In the genomic region with DNA sequence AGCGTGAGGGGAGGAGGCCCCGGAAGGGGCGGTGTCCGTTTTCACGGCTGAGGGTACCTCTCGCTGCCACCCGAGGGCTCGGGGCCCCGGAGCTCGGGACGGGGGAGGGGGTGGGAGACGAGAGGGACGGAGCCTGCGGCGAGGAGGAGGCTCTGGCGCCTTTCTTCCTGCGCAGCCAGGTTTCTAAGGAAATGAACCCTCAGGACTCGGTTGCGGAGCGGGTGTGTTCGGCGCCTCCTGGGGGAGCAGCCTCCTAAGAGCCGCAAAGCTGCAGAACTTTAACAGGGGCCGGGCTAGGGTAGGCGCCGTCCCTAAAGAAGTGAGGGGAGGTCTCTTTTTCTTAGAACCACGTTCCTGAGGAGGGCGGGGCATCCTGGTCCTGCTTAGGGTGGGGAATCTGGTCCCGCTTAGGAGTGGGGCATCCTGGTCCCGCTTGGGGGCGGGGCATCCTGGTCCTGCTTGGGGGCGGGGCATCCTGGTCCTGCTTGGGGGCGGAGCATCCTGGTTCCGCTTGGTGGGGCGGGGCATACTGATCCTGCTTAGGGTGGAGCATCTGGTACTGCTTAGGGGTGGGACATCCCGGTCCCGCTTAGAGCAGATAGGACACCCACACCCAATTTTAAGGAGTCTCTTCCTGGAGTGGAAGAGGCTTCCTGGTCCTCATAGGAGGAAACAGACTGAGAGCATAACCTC, we compare ENCODE assay signal across 8 cellular contexts. TPM values are rescaled to one million over a fixed set of nuclear protein-coding genes. Genes with fewer than 3 reads are reported as not detected.
DNase-seq lines count a peak whose midpoint lies in the region; ATAC-seq, FAIRE-seq and TF ChIP-seq lines count a peak whose summit lies in the region.

No MANE protein-coding gene starts in this region.

- H4K20me1 ChIP-seq in SK-N-SH (ENCODE audit: insufficient read depth) = no peaks in the 10 kb centered on the region

- peak overlapping the region; percentile 52 for H3K4me3 Mint-ChIP-seq in activated T-helper 17 cell treated with anti-CD3 and anti-CD28 coated beads, Interleukin-2, amount 50 U/mL, for 72 hours

- H2AFZ ChIP-seq in SK-N-SH (ENCODE audit: low read depth) = no peak overlapping the region

- H3K27me3 Mint-ChIP-seq in activated T-helper 17 cell treated with anti-CD3 and anti-CD28 coated beads, Interleukin-2, amount 50 U/mL, for 72 hours = peaks cover 41% of the 10 kb centered on the region

- no peak overlapping the region for H3K27ac Mint-ChIP-seq in activated T-helper 17 cell treated with anti-CD3 and anti-CD28 coated beads, Interleukin-2, amount 50 U/mL, for 72 hours

- TF ChIP-seq CTCF in SK-N-SH (IDR thresholded peaks at IDR 0.05) = no peak
- no peak for TF ChIP-seq CTCF in pancreas (IDR thresholded peaks at IDR 0.05)

- no peaks in the 10 kb centered on the region for H3K4me1 Mint-ChIP-seq in activated T-helper 17 cell treated with anti-CD3 and anti-CD28 coated beads, Interleukin-2, amount 50 U/mL, for 72 hours

- H3K9me2 ChIP-seq in SK-N-SH = no peaks in the 10 kb centered on the region

- H3K9me3 ChIP-seq in SK-N-SH (no peaks in the 10 kb centered on the region), pancreas (no peaks in the 10 kb centered on the region)

- H3K27ac ChIP-seq in SK-N-SH (ENCODE audit: low read depth in 2 of 2, low read length in 1 of 2) (no peak overlapping the region), pancreas (no peak overlapping the region)

- no peak overlapping the region for H3K9ac ChIP-seq in SK-N-SH

- TF ChIP-seq RAD21 in SK-N-SH (IDR thresholded peaks at IDR 0.05; ENCODE audit: low read length) = no peak

- CTCF ChIA-PET in SK-N-SH (lab: Yijun Ruan, JAX) = interaction anchor here (0.6 to 1.5 kb wide), 3 partner anchors 8 to 47 kb away, joined by 3 to 4 read pairs (median 3); no protein-coding TSS in a partner anchor

- no peaks in the 10 kb centered on the region for H3K9me3 Mint-ChIP-seq in activated T-helper 17 cell treated with anti-CD3 and anti-CD28 coated beads, Interleukin-2, amount 50 U/mL, for 72 hours

- TF ChIP-seq EP300 in SK-N-SH (IDR thresholded peaks at IDR 0.05; ENCODE audit: borderline replicate concordance in 1 of 2, low read depth in 1 of 2, low read length in 1 of 2) = no peak

- H3K4me3 ChIP-seq in SK-N-SH (ENCODE audit: low read depth in 2 of 2, low read length in 1 of 2) (no peak overlapping the region), pancreas (peak overlapping the region in 3 of 4 donors; percentile 3 to 39 (median 20))

- 67% methylated on average over 31 of the region's 37 CpGs for WGBS in SK-N-SH (ENCODE audit: low lambda C conversion rate)
- WGBS in pancreas, 2 donors = 2 to 3% methylated on average over 31 to 37 of the region's 37 CpGs

- no peaks in the 10 kb centered on the region for H3K36me3 Mint-ChIP-seq in activated T-helper 17 cell treated with anti-CD3 and anti-CD28 coated beads, Interleukin-2, amount 50 U/mL, for 72 hours (ENCODE audit: low read depth)

- DNase-seq in SK-N-SH (peak; percentile 74), NCI-H446 treated with DMSO at 0.1 percent for 48 hours (lab: John Stamatoyannopoulos, UW) (peak; percentile 55), germinal center (ENCODE audit: low spot score) (peak; percentile 81), pancreas (peak in 3 of 6 donors; percentile 38 to 78 (median 67))

- H3K4me1 ChIP-seq in SK-N-SH (ENCODE audit: control insufficient read depth in 1 of 2, insufficient read depth in 2 of 2, low read depth in 1 of 2, low read length in 1 of 2) (peaks cover 0 to 3% of the 10 kb centered on the region in 2 experiments; a peak in 1 of 4 replicates), pancreas (no peaks in the 10 kb centered on the region)

- ATAC-seq in SK-N-SH treated with all-trans-retinoic acid at 6 μM for 48 hours (no peak), pancreas (peak in 3 of 4 donors; percentile 42 to 76 (median 54)), HG03196 (IDR thresholded peaks at IDR 0.05; ENCODE audit: unreplicated experiment) (no peak), HG02870 (IDR thresholded peaks at IDR 0.05; ENCODE audit: unreplicated experiment) (no peak)
- peak; percentile 71 for ATAC-seq in activated T-helper 17 cell treated with anti-CD3 and anti-CD28 coated beads, Interleukin-2, amount 50 U/mL, for 72 hours (replicated peaks)

- intact Hi-C loops in pancreas (cut with DNase I) = no loop called here

- FAIRE-seq in pancreas (lab: Jason Lieb, UNC) = no peak

- H3F3A ChIP-seq in SK-N-SH (replicated peaks; ENCODE audit: insufficient read depth) = no peaks in the 10 kb centered on the region

- H3K27me3 ChIP-seq in SK-N-SH (ENCODE audit: insufficient read depth) (peaks cover 29% of the 10 kb centered on the region; the same call in 1 of the 2 replicates), pancreas (peaks cover 0 to 42% (median 7%) of the 10 kb centered on the region in 4 donors)

- no peak overlapping the region for H3K4me2 ChIP-seq in SK-N-SH

- POLR2A ChIA-PET in SK-N-SH (lab: Yijun Ruan, JAX) = interaction anchor here (0.8 kb wide), 1 partner anchor 42 kb away, joined by 3 read pairs; no protein-coding TSS in a partner anchor

- H3K79me2 ChIP-seq in SK-N-SH (ENCODE audit: insufficient read depth) = no peaks in the 10 kb centered on the region

- H3K36me3 ChIP-seq in SK-N-SH (replicated peaks in 1 of 2; ENCODE audit: control insufficient read depth in 1 of 2, insufficient read depth in 2 of 2, low read length in 1 of 2) (no peaks in the 10 kb centered on the region), pancreas (no peaks in the 10 kb centered on the region)

TF ChIP-seq in SK-N-SH, 30 proteins besides CTCF, POLR2A, EP300 and RAD21 (continues in another document):
- no peak for TF ChIP-seq GABPA (IDR thresholded peaks at IDR 0.05; ENCODE audit: low read depth)
- TF ChIP-seq, protein P1, sequence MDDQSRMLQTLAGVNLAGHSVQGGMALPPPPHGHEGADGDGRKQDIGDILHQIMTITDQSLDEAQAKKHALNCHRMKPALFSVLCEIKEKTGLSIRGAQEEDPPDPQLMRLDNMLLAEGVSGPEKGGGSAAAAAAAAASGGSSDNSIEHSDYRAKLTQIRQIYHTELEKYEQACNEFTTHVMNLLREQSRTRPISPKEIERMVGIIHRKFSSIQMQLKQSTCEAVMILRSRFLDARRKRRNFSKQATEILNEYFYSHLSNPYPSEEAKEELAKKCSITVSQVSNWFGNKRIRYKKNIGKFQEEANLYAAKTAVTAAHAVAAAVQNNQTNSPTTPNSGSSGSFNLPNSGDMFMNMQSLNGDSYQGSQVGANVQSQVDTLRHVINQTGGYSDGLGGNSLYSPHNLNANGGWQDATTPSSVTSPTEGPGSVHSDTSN (IDR thresholded peaks at IDR 0.05) = no peak

TF ChIP-seq in SK-N-SH treated with all-trans-retinoic acid at 6 μM for 48 hours, 23 proteins besides CTCF, POLR2A, EP300 and RAD21:
- no peak for TF ChIP-seq RARB (CRISPR knock-in tag; IDR thresholded peaks at IDR 0.05)

RNA-seq across cellular contexts. Expression of gene SYT5, which starts 6.2 kb away (rescaled TPM):
- polyA plus RNA-seq in SK-N-SH (2012; rRNA removed) (0.21 and 0.39 TPM in 2 replicates), pancreas (10 to 100 TPM; 10.6 to 41.1 TPM)
- 0.36 and 1.2 TPM in 2 replicates for polyA plus RNA-seq in SK-N-SH (2012; cell fraction: cytosol; rRNA removed)
- 1.1 and 2.2 TPM in 2 replicates for polyA plus RNA-seq in SK-N-SH (2012; cell fraction: nucleus; rRNA removed)
- not detected for total RNA-seq in activated T-helper 17 cell treated with anti-CD3 and anti-CD28 coated beads, Interleukin-2, amount 50 U/mL, for 72 hours
- 1 to 10 TPM in 5 of 6 donors, under 1 TPM in 1; 0.88 to 3.7 (median 1.7) TPM for total RNA-seq in pancreas

RNA-seq across cellular contexts. Expression of gene DNAAF3, which starts 7.5 kb away (rescaled TPM):
- 2.4 and 2.5 TPM in 2 replicates for polyA plus RNA-seq in SK-N-SH (2012; rRNA removed)
- polyA plus RNA-seq in SK-N-SH (2012; cell fraction: cytosol; rRNA removed) = 0.53 and 0.93 TPM in 2 replicates
- 10.9 and 16.6 TPM in 2 replicates for polyA plus RNA-seq in SK-N-SH (2012; cell fraction: nucleus; rRNA removed)
- total RNA-seq in activated T-helper 17 cell treated with anti-CD3 and anti-CD28 coated beads, Interleukin-2, amount 50 U/mL, for 72 hours = under 1 TPM in 1 of 2 donors, not detected in 1; 0.35 TPM
- 1 to 10 TPM; 1.2 to 3.2 (median 2.5) TPM for total RNA-seq in pancreas
- 1 to 10 TPM; 3.0 to 3.3 TPM for polyA plus RNA-seq in pancreas

RNA-seq across cellular contexts. Expression of gene TNNI3, which starts 16.3 kb away (rescaled TPM):
- 9.1 and 11.4 TPM in 2 replicates for polyA plus RNA-seq in SK-N-SH (2012; rRNA removed)
- 8.5 and 9.3 TPM in 2 replicates for polyA plus RNA-seq in SK-N-SH (2012; cell fraction: cytosol; rRNA removed)
- polyA plus RNA-seq in SK-N-SH (2012; cell fraction: nucleus; rRNA removed) = 6.4 and 7.0 TPM in 2 replicates
- total RNA-seq in activated T-helper 17 cell treated with anti-CD3 and anti-CD28 coated beads, Interleukin-2, amount 50 U/mL, for 72 hours = not detected
- total RNA-seq in pancreas = 1 to 10 TPM in 1 of 6 donors, under 1 TPM in 1, not detected in 4; 0.66 to 4.1 TPM
- 1 to 10 TPM; 2.2 to 2.9 TPM for polyA plus RNA-seq in pancreas

RNA-seq across cellular contexts. Expression of gene TNNT1, which starts 24.9 kb away (rescaled TPM):
- polyA plus RNA-seq in SK-N-SH (2012; rRNA removed) = 27.1 and 39.5 TPM in 2 replicates
- polyA plus RNA-seq in SK-N-SH (2012; cell fraction: cytosol; rRNA removed) = 30.8 and 37.4 TPM in 2 replicates
- polyA plus RNA-seq in SK-N-SH (2012; cell fraction: nucleus; rRNA removed) = 9.5 and 13.7 TPM in 2 replicates
- total RNA-seq in activated T-helper 17 cell treated with anti-CD3 and anti-CD28 coated beads, Interleukin-2, amount 50 U/mL, for 72 hours = not detected
- under 1 TPM in 1 of 6 donors, not detected in 5; 0.54 TPM for total RNA-seq in pancreas
- 1 to 10 TPM in 1 of 2 donors, not detected in 1; 4.0 TPM for polyA plus RNA-seq in pancreas

RNA-seq across cellular contexts. Expression of gene PTPRH, which starts 35.4 kb away (rescaled TPM):
- polyA plus RNA-seq in SK-N-SH (2012; rRNA removed) (0.86 and 1.1 TPM in 2 replicates), pancreas (1 to 10 TPM; 5.8 to 8.0 TPM)
- polyA plus RNA-seq in SK-N-SH (2012; cell fraction: cytosol; rRNA removed) = 0.21 and 0.84 TPM in 2 replicates
- polyA plus RNA-seq in SK-N-SH (2012; cell fraction: nucleus; rRNA removed) = 1.5 and 1.9 TPM in 2 replicates
- not detected for total RNA-seq in activated T-helper 17 cell treated with anti-CD3 and anti-CD28 coated beads, Interleukin-2, amount 50 U/mL, for 72 hours
- 10 to 100 TPM in 2 of 6 donors, 1 to 10 TPM in 4; 5.1 to 15.3 (median 8.8) TPM for total RNA-seq in pancreas

Comparison
In these comparisons a context has a peak if more than half of its experiments do, and no peak if none do; other contexts are left out.
1. H3K4me3 ChIP-seq: peak in pancreas (3 of 4); none in SK-N-SH (0 of 2).
2. ATAC-seq: peak in activated T-helper 17 cell treated with anti-CD3 and anti-CD28 coated beads, Interleukin-2, amount 50 U/mL, for 72 hours (single experiment) and pancreas (3 of 4); none in SK-N-SH treated with all-trans-retinoic acid at 6 μM for 48 hours (single experiment), HG03196 (single experiment) and HG02870 (single experiment).